In the genomic region with DNA sequence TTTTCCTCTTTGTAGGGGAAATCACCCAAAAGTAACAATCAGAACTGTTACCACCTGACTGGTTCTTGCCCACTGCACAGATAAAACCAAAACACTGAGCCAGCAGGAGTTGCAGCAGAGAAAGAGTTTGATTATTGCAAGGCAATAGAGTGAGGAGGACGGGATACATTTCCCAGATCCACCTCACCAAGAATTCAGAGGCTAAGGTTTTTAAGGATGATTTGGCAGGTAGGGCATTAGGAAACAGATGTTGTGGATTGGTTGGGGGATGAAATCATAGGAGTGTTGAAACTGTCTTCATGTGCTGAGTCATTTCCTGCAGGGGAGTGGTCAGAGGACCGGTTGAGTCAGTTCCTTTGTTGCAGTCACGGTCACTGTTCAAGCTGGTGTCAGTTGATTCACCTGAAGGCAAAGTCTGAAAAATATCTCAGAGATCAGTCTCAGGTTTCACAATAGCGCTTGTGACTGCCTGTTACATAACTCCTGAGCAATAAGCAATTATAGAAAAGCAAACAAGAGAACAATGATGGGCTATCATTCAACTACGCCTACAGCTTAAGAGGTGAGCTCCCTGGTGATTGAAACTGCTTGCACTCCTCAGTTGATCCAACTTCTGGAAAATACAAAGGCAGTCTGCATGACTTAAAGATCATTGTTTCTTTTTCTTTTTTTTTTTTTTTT, we compare ENCODE assay signal across 9 cellular contexts. TPM values are rescaled to one million over a fixed set of nuclear protein-coding genes. Genes with fewer than 3 reads are reported as not detected.
DNase-seq lines count a peak whose midpoint lies in the region; FAIRE-seq and TF ChIP-seq lines count a peak whose summit lies in the region.
"Had no signal": no experiment of that assay in that cellular context is flagged by ENCODE, and none has a peak within 500 bp of the region (broad histone marks: within the 10 kb centered on the region; RNA-seq: fewer than 3 reads in every experiment).

No MANE protein-coding gene starts in this region.

- H3K36me3 ChIP-seq in adipocyte (ENCODE audit: control insufficient read depth, insufficient read depth, low read length, severe bottlenecking): no peaks in the 10 kb centered on the region
- H3K36me3 ChIP-seq: ovary had no signal

- H3K27me3 ChIP-seq in adipocyte (replicated peaks; ENCODE audit: control insufficient read depth, insufficient read depth, low read length): no peaks in the 10 kb centered on the region
- H3K27me3 ChIP-seq: ovary had no signal

- peak; percentile 24 for TF ChIP-seq POLR2A in GM10847 (IDR thresholded peaks at IDR 0.05; ENCODE audit: extremely low read depth, insufficient read length)

- H3K9me3 ChIP-seq in adipocyte (ENCODE audit: control insufficient read depth, low read length): no peaks in the 10 kb centered on the region
- H3K9me3 ChIP-seq: ovary had no signal

- no peak for TF ChIP-seq CTCF in LNCaP clone FGC (IDR thresholded peaks at IDR 0.05; ENCODE audit: control insufficient read depth, extremely low read depth, insufficient read depth)

- H3K4me1 ChIP-seq in adipocyte (ENCODE audit: control insufficient read depth, insufficient read depth, low read length): peaks cover 20% of the 10 kb centered on the region

- peak; percentile 79 for FAIRE-seq in islet of Langerhans (lab: Jason Lieb, UNC)

- H3K4me3 ChIP-seq in LNCaP clone FGC (ENCODE audit: low read depth, low read length) (no peak overlapping the region), adipocyte (ENCODE audit: low read length) (no peak overlapping the region)
- H3K4me3 ChIP-seq: ovary had no signal

- DNase-seq in HCEC 1CT (peak; percentile 97), LNCaP clone FGC (ENCODE audit: low read depth) (peak; percentile 100), SHP77 (lab: John Stamatoyannopoulos, UW) (peak; percentile 100), adipocyte (ENCODE audit: low read depth) (peak; percentile 87), occipital lobe (lab: John Stamatoyannopoulos, UW) (no peak)
- peak in 2 of 3 experiments; percentile 41 to 52 for DNase-seq in stimulated activated CD4-positive, alpha-beta T cell treated with anti-CD3 and anti-CD28 coated beads, TNF-alpha, amount 100 ng/mL, for 4 hours (ENCODE audit: low read depth in 3 of 3)

- no peak overlapping the region for H3K9ac ChIP-seq in adipocyte (ENCODE audit: low read length)

RNA-seq across cellular contexts. Expression of gene AMN1, which starts 20.3 kb away (rescaled TPM):
- 94.1 TPM for total RNA-seq in occipital lobe
